In the genomic region with DNA sequence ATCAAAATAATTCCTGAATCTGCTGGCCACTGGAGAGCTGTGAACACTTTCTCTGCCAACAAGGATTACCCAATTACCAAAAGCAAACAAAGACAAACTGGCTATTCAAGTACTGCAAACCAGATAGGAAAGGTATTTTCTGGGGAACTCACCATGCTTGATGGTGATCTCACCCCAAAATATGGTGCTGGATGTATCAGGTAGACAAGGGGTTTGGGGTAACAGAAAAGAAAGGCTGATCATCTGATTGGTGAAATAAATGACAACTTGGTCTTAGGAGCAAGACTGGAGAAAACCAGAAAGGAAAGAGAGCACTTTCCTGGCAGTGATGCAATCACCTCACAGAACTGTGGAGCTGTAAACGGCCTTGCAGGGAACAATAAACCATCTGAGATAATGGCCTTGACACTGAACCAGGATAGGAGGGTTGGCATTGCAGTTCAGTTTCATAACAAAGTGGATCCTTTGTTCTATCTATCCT, we compare ENCODE assay signal across 1 cellular context.
TF ChIP-seq lines count a peak whose summit lies in the region.

No MANE protein-coding gene starts in this region.

TF ChIP-seq in HepG2, 621 proteins besides CTCF, POLR2A, EP300 and RAD21 (continued from another document and continues in another):
- TF ChIP-seq, protein P1, sequence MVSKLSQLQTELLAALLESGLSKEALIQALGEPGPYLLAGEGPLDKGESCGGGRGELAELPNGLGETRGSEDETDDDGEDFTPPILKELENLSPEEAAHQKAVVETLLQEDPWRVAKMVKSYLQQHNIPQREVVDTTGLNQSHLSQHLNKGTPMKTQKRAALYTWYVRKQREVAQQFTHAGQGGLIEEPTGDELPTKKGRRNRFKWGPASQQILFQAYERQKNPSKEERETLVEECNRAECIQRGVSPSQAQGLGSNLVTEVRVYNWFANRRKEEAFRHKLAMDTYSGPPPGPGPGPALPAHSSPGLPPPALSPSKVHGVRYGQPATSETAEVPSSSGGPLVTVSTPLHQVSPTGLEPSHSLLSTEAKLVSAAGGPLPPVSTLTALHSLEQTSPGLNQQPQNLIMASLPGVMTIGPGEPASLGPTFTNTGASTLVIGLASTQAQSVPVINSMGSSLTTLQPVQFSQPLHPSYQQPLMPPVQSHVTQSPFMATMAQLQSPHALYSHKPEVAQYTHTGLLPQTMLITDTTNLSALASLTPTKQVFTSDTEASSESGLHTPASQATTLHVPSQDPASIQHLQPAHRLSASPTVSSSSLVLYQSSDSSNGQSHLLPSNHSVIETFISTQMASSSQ (IDR thresholded peaks at IDR 0.05; ENCODE audit: low read depth) = 0 out of 2 replicates have a peak, but pooled peaks have one; percentile 14
- TF ChIP-seq, protein P1 (CRISPR knock-in tag; IDR thresholded peaks at IDR 0.05; ENCODE audit: borderline replicate concordance) = peak; percentile 66; the same call in 1 of the 2 replicates
- TF ChIP-seq NR3C1 (CRISPR knock-in tag; IDR thresholded peaks at IDR 0.05) (no peak), KDM5B (CRISPR knock-in tag; IDR thresholded peaks at IDR 0.05; ENCODE audit: borderline replicate concordance) (no peak), HCFC1 (IDR thresholded peaks at IDR 0.05; ENCODE audit: low read depth, low read length) (no peak), PLRG1 (conservative IDR thresholded peaks at IDR 0.05) (no peak), FOSL2 (CRISPR knock-in tag; IDR thresholded peaks at IDR 0.05) (peak; percentile 74), NPAS2 (CRISPR knock-in tag; IDR thresholded peaks at IDR 0.05; ENCODE audit: borderline replicate concordance) (no peak), MZF1 (CRISPR knock-in tag; IDR thresholded peaks at IDR 0.05; ENCODE audit: borderline replicate concordance) (no peak), ZNF878 (CRISPR knock-in tag; IDR thresholded peaks at IDR 0.05) (no peak), EEA1 (CRISPR knock-in tag; IDR thresholded peaks at IDR 0.05; ENCODE audit: borderline replicate concordance) (no peak), ZFP36L1 (CRISPR knock-in tag; IDR thresholded peaks at IDR 0.05) (no peak)
- TF ChIP-seq, protein P2, sequence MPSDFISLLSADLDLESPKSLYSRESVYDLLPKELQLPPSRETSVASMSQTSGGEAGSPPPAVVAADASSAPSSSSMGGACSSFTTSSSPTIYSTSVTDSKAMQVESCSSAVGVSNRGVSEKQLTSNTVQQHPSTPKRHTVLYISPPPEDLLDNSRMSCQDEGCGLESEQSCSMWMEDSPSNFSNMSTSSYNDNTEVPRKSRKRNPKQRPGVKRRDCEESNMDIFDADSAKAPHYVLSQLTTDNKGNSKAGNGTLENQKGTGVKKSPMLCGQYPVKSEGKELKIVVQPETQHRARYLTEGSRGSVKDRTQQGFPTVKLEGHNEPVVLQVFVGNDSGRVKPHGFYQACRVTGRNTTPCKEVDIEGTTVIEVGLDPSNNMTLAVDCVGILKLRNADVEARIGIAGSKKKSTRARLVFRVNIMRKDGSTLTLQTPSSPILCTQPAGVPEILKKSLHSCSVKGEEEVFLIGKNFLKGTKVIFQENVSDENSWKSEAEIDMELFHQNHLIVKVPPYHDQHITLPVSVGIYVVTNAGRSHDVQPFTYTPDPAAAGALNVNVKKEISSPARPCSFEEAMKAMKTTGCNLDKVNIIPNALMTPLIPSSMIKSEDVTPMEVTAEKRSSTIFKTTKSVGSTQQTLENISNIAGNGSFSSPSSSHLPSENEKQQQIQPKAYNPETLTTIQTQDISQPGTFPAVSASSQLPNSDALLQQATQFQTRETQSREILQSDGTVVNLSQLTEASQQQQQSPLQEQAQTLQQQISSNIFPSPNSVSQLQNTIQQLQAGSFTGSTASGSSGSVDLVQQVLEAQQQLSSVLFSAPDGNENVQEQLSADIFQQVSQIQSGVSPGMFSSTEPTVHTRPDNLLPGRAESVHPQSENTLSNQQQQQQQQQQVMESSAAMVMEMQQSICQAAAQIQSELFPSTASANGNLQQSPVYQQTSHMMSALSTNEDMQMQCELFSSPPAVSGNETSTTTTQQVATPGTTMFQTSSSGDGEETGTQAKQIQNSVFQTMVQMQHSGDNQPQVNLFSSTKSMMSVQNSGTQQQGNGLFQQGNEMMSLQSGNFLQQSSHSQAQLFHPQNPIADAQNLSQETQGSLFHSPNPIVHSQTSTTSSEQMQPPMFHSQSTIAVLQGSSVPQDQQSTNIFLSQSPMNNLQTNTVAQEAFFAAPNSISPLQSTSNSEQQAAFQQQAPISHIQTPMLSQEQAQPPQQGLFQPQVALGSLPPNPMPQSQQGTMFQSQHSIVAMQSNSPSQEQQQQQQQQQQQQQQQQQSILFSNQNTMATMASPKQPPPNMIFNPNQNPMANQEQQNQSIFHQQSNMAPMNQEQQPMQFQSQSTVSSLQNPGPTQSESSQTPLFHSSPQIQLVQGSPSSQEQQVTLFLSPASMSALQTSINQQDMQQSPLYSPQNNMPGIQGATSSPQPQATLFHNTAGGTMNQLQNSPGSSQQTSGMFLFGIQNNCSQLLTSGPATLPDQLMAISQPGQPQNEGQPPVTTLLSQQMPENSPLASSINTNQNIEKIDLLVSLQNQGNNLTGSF (CRISPR knock-in tag; IDR thresholded peaks at IDR 0.05) = no peak
- TF ChIP-seq, protein P3, sequence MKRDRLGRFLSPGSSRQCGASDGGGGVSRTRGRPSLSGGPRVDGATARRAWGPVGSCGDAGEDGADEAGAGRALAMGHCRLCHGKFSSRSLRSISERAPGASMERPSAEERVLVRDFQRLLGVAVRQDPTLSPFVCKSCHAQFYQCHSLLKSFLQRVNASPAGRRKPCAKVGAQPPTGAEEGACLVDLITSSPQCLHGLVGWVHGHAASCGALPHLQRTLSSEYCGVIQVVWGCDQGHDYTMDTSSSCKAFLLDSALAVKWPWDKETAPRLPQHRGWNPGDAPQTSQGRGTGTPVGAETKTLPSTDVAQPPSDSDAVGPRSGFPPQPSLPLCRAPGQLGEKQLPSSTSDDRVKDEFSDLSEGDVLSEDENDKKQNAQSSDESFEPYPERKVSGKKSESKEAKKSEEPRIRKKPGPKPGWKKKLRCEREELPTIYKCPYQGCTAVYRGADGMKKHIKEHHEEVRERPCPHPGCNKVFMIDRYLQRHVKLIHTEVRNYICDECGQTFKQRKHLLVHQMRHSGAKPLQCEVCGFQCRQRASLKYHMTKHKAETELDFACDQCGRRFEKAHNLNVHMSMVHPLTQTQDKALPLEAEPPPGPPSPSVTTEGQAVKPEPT (CRISPR knock-in tag; IDR thresholded peaks at IDR 0.05; ENCODE audit: low read depth) = no peak
- TF ChIP-seq, protein P4, sequence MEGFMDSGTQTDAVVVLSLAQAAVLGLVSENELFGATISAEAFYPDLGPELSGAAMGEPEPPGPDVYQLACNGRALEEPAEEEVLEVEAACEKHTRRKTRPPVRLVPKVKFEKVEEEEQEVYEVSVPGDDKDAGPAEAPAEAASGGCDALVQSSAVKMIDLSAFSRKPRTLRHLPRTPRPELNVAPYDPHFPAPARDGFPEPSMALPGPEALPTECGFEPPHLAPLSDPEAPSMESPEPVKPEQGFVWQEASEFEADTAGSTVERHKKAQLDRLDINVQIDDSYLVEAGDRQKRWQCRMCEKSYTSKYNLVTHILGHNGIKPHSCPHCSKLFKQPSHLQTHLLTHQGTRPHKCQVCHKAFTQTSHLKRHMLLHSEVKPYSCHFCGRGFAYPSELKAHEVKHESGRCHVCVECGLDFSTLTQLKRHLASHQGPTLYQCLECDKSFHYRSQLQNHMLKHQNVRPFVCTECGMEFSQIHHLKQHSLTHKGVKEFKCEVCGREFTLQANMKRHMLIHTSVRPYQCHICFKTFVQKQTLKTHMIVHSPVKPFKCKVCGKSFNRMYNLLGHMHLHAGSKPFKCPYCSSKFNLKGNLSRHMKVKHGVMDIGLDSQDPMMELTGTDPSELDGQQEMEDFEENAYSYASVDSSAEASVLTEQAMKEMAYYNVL (CRISPR knock-in tag; IDR thresholded peaks at IDR 0.05; ENCODE audit: borderline replicate concordance) = peak; percentile 84; the same call in 1 of the 2 replicates
- TF ChIP-seq, protein P5, sequence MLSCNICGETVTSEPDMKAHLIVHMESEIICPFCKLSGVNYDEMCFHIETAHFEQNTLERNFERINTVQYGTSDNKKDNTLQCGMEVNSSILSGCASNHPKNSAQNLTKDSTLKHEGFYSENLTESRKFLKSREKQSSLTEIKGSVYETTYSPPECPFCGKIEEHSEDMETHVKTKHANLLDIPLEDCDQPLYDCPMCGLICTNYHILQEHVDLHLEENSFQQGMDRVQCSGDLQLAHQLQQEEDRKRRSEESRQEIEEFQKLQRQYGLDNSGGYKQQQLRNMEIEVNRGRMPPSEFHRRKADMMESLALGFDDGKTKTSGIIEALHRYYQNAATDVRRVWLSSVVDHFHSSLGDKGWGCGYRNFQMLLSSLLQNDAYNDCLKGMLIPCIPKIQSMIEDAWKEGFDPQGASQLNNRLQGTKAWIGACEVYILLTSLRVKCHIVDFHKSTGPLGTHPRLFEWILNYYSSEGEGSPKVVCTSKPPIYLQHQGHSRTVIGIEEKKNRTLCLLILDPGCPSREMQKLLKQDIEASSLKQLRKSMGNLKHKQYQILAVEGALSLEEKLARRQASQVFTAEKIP (CRISPR knock-in tag; IDR thresholded peaks at IDR 0.05; ENCODE audit: borderline replicate concordance) = no peak
- TF ChIP-seq, protein P6, sequence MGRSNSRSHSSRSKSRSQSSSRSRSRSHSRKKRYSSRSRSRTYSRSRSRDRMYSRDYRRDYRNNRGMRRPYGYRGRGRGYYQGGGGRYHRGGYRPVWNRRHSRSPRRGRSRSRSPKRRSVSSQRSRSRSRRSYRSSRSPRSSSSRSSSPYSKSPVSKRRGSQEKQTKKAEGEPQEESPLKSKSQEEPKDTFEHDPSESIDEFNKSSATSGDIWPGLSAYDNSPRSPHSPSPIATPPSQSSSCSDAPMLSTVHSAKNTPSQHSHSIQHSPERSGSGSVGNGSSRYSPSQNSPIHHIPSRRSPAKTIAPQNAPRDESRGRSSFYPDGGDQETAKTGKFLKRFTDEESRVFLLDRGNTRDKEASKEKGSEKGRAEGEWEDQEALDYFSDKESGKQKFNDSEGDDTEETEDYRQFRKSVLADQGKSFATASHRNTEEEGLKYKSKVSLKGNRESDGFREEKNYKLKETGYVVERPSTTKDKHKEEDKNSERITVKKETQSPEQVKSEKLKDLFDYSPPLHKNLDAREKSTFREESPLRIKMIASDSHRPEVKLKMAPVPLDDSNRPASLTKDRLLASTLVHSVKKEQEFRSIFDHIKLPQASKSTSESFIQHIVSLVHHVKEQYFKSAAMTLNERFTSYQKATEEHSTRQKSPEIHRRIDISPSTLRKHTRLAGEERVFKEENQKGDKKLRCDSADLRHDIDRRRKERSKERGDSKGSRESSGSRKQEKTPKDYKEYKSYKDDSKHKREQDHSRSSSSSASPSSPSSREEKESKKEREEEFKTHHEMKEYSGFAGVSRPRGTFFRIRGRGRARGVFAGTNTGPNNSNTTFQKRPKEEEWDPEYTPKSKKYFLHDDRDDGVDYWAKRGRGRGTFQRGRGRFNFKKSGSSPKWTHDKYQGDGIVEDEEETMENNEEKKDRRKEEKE (IDR thresholded peaks at IDR 0.05) = no peak
- TF ChIP-seq, protein P7, sequence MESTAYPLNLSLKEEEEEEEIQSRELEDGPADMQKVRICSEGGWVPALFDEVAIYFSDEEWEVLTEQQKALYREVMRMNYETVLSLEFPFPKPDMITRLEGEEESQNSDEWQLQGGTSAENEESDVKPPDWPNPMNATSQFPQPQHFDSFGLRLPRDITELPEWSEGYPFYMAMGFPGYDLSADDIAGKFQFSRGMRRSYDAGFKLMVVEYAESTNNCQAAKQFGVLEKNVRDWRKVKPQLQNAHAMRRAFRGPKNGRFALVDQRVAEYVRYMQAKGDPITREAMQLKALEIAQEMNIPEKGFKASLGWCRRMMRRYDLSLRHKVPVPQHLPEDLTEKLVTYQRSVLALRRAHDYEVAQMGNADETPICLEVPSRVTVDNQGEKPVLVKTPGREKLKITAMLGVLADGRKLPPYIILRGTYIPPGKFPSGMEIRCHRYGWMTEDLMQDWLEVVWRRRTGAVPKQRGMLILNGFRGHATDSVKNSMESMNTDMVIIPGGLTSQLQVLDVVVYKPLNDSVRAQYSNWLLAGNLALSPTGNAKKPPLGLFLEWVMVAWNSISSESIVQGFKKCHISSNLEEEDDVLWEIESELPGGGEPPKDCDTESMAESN (CRISPR knock-in tag; conservative IDR thresholded peaks at IDR 0.05) = peak; percentile 57; the same call in 1 of the 2 replicates
- TF ChIP-seq, protein P8, sequence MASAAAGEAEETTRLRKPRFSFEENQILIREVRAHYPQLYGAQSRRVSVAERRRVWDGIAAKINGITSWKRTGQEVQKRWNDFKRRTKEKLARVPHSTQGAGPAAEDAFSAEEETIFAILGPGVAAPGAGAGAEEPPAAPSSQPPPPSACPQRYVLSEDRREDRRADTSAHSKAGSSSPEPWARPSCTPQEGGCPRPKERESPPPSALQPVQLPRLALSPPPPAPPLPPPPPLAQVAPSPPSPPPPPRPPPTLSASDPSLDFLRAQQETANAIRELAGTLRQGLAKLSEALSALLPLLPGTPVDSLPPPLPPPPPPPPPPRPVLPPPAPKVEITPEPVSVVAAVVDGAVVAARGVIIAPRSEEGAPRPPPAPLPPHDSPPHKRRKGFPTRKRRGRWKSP (CRISPR knock-in tag; IDR thresholded peaks at IDR 0.05) = peak; percentile 65; the same call in 1 of the 2 replicates
- TF ChIP-seq, protein P9, sequence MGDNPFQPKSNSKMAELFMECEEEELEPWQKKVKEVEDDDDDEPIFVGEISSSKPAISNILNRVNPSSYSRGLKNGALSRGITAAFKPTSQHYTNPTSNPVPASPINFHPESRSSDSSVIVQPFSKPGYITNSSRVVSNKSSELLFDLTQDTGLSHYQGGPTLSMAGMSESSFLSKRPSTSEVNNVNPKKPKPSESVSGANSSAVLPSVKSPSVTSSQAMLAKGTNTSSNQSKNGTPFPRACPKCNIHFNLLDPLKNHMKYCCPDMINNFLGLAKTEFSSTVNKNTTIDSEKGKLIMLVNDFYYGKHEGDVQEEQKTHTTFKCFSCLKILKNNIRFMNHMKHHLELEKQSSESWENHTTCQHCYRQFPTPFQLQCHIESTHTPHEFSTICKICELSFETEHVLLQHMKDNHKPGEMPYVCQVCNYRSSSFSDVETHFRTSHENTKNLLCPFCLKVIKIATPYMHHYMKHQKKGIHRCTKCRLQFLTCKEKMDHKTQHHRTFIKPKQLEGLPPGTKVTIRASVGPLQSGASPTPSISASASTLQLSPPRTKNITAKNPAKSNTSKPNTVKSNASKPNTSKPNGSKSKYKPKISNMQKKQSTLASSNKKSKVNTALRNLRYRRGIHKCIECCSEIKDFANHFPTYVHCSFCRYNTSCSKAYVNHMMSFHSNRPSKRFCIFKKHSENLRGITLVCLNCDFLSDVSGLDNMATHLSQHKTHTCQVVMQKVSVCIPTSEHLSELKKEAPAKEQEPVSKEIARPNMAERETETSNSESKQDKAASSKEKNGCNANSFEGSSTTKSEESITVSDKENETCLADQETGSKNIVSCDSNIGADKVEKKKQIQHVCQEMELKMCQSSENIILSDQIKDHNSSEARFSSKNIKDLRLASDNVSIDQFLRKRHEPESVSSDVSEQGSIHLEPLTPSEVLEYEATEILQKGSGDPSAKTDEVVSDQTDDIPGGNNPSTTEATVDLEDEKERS (CRISPR knock-in tag; IDR thresholded peaks at IDR 0.05) = peak; percentile 76; the same call in 1 of the 2 replicates
